Comparison of ENCODE assay signal across 28 cellular contexts in the genomic region with DNA sequence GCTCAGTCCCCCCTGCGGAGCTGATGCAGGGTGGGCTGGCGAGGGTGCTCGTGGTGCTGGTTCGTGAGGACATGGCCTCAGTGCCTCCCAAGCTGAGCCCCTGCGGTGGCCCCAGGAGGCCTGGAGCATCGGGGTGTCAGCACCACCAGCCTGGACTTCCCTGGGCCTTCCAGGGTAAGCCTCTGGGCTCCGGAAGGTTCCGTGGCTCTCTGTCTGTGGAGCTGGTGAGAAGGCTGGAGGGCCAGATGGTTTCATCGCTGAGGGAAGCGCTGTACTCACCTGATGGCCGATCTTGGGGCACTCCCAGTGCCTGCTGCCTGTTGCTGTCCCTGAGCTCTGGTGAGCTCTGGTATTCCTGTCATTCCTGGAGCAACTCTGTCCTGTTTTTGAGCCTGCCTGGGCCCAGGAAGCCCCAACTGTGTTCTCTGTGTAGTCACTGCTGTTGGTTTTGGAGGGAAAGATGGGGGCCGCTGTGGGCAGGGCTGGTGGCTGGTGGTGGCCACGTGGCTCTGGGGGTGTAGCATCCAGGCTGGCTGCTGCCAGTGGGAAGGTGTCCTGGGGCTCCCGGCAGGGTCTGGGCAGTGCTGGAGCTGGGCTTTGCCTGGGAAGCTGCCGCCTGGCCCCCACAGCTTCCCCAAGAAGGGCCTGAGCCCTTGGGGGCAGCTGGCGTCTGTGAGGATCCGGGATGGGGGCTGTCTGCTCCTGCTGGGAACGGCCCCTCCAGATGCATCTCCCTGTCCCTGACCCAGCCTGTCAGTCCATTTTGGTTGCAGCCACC. TPM values are rescaled to one million over a fixed set of nuclear protein-coding genes. Genes with fewer than 3 reads are reported as not detected.
"Had no signal": no experiment of that assay in that cellular context is flagged by ENCODE, and none has a peak within 500 bp of the region (broad histone marks: within the 10 kb centered on the region; RNA-seq: fewer than 3 reads in every experiment).

No MANE protein-coding gene starts in this region.

- H3K4me3 ChIP-seq: hepatocyte, left ventricle myocardium inferior, thyroid gland had no signal

- FAIRE-seq: endometrium, TTC549 had no signal

- H3K4me3 Mint-ChIP-seq: activated CD4-positive, alpha-beta T cell treated with anti-CD3 and anti-CD28 coated beads, Interleukin-2, amount 10 ng/mL, durations not matched to agents 7 days and 5 days; activated T-cell treated with anti-CD3 and anti-CD28 coated beads, Interleukin-2, amount 50 U/mL, for 24 hours; activated T-helper 17 cell treated with anti-CD3 and anti-CD28 coated beads, Interleukin-2, amount 50 U/mL, for 72 hours; brain; dendritic cell treated with granulocyte-macrophage colony-stimulating factor and Interleukin-4, amounts not matched to agents 40 ng/mL and 50 ng/mL, for 4 days; immature natural killer cell; naive thymus-derived CD4-positive, alpha-beta T cell; neural crest cell; stimulated activated naive CD8-positive, alpha-beta T cell treated with anti-CD3 and anti-CD28 coated beads, Interleukin-15, Interleukin-2, amounts not matched to agents 100 ng/mL and 50 ng/mL, for 24 hours had no signal

- H3K9me3 Mint-ChIP-seq: activated CD4-positive, alpha-beta T cell treated with anti-CD3 and anti-CD28 coated beads, Interleukin-2, amount 10 ng/mL, durations not matched to agents 7 days and 5 days; activated naive CD4-positive, alpha-beta T cell treated with anti-CD3 and anti-CD28 coated beads, Interleukin-2, amount 50 U/mL, for 72 hours; activated T-cell treated with anti-CD3 and anti-CD28 coated beads, Interleukin-2, amount 50 U/mL, for 24 hours; activated T-helper 17 cell treated with anti-CD3 and anti-CD28 coated beads, Interleukin-2, amount 50 U/mL, for 72 hours; dendritic cell treated with granulocyte-macrophage colony-stimulating factor and Interleukin-4, amounts not matched to agents 40 ng/mL and 50 ng/mL, for 4 days; immature natural killer cell; stimulated activated naive CD8-positive, alpha-beta T cell treated with anti-CD3 and anti-CD28 coated beads, Interleukin-15, Interleukin-2, amounts not matched to agents 100 ng/mL and 50 ng/mL, for 24 hours had no signal

- H3K27ac ChIP-seq: hepatocyte, left ventricle myocardium inferior, thyroid gland, WERI-Rb-1 had no signal

- H3K27me3 ChIP-seq: hepatocyte, thyroid gland had no signal

- H3K9me3 ChIP-seq: thyroid gland had no signal

- H3K36me3 Mint-ChIP-seq: activated naive CD4-positive, alpha-beta T cell treated with anti-CD3 and anti-CD28 coated beads, Interleukin-2, amount 50 U/mL, for 72 hours had no signal

- DNase-seq: activated CD4-positive, alpha-beta T cell treated with anti-CD3 and anti-CD28 coated beads, Interleukin-2, amount 10 ng/mL, durations not matched to agents 7 days and 5 days; activated CD4-positive, CD25-positive, alpha-beta regulatory T cell treated with anti-CD3 and anti-CD28 coated beads, Interleukin-2, amount 50 U/mL, for 72 hours; activated CD8-positive, alpha-beta memory T cell treated with anti-CD3 and anti-CD28 coated beads for 24 hours; activated CD8-positive, alpha-beta memory T cell treated with anti-CD3 and anti-CD28 coated beads, Interleukin-2, amount 50 U/mL, for 4 hours; activated T-cell treated with anti-CD3 and anti-CD28 coated beads, Interleukin-2, amount 50 U/mL, for 24 hours; aorta; effector CD4-positive, alpha-beta T cell; erythroblast; foreskin melanocyte; immature natural killer cell; kidney glomerular epithelial cell; left ventricle myocardium inferior; naive thymus-derived CD4-positive, alpha-beta T cell; stimulated activated CD4-positive, alpha-beta T cell treated with anti-CD3 and anti-CD28 coated beads, Interleukin-1b, Interleukin-23, amount 100 ng/mL, for 48 hours; substantia nigra; T-helper 1 cell; thyroid gland; WERI-Rb-1 had no signal

- H3K4me1 Mint-ChIP-seq: brain had no signal

- H3K27ac Mint-ChIP-seq: activated CD4-positive, alpha-beta T cell treated with anti-CD3 and anti-CD28 coated beads, Interleukin-2, amount 10 ng/mL, durations not matched to agents 7 days and 5 days; activated T-cell treated with anti-CD3 and anti-CD28 coated beads, Interleukin-2, amount 50 U/mL, for 24 hours; activated T-helper 17 cell treated with anti-CD3 and anti-CD28 coated beads, Interleukin-2, amount 50 U/mL, for 72 hours; brain; dendritic cell treated with granulocyte-macrophage colony-stimulating factor and Interleukin-4, amounts not matched to agents 40 ng/mL and 50 ng/mL, for 4 days; immature natural killer cell; naive thymus-derived CD4-positive, alpha-beta T cell; stimulated activated naive CD8-positive, alpha-beta T cell treated with anti-CD3 and anti-CD28 coated beads, Interleukin-15, Interleukin-2, amounts not matched to agents 100 ng/mL and 50 ng/mL, for 24 hours had no signal

- H3K27me3 Mint-ChIP-seq: activated CD4-positive, alpha-beta T cell treated with anti-CD3 and anti-CD28 coated beads, Interleukin-2, amount 10 ng/mL, durations not matched to agents 7 days and 5 days; activated T-cell treated with anti-CD3 and anti-CD28 coated beads, Interleukin-2, amount 50 U/mL, for 24 hours; activated T-helper 17 cell treated with anti-CD3 and anti-CD28 coated beads, Interleukin-2, amount 50 U/mL, for 72 hours; brain; dendritic cell treated with granulocyte-macrophage colony-stimulating factor and Interleukin-4, amounts not matched to agents 40 ng/mL and 50 ng/mL, for 4 days; naive thymus-derived CD4-positive, alpha-beta T cell; stimulated activated naive CD8-positive, alpha-beta T cell treated with anti-CD3 and anti-CD28 coated beads, Interleukin-15, Interleukin-2, amounts not matched to agents 100 ng/mL and 50 ng/mL, for 24 hours had no signal

RNA-seq across cellular contexts. Expression of a gene that starts 39.6 kb away (rescaled TPM):
- total RNA-seq: hepatocyte had no signal

RNA-seq across cellular contexts. Expression of a gene that starts 48.8 kb away (rescaled TPM):
- total RNA-seq: lung microvascular endothelial cell had no signal
